Comparison of ENCODE assay signal across 1 cellular context in genomic region chr12:92535961-92536360, GRCh38.
TF ChIP-seq lines count a peak whose summit lies in the region.

No MANE protein-coding gene starts in this region.

TF ChIP-seq in GM12878, 131 proteins besides CTCF, POLR2A, EP300 and RAD21 (continued from another document):
- TF ChIP-seq ETV6 (conservative IDR thresholded peaks at IDR 0.05 in 1 of 2, IDR thresholded peaks at IDR 0.05 in 1 of 2; ENCODE audit: borderline replicate concordance in 1 of 2, low read depth in 1 of 2) (no peak), JUND (IDR thresholded peaks at IDR 0.05; ENCODE audit: low read depth, low read length) (no peak), NFIC (IDR thresholded peaks at IDR 0.05; ENCODE audit: low read depth, low read length) (no peak), NR2F1 (conservative IDR thresholded peaks at IDR 0.05) (no peak)
- TF ChIP-seq, protein P1, sequence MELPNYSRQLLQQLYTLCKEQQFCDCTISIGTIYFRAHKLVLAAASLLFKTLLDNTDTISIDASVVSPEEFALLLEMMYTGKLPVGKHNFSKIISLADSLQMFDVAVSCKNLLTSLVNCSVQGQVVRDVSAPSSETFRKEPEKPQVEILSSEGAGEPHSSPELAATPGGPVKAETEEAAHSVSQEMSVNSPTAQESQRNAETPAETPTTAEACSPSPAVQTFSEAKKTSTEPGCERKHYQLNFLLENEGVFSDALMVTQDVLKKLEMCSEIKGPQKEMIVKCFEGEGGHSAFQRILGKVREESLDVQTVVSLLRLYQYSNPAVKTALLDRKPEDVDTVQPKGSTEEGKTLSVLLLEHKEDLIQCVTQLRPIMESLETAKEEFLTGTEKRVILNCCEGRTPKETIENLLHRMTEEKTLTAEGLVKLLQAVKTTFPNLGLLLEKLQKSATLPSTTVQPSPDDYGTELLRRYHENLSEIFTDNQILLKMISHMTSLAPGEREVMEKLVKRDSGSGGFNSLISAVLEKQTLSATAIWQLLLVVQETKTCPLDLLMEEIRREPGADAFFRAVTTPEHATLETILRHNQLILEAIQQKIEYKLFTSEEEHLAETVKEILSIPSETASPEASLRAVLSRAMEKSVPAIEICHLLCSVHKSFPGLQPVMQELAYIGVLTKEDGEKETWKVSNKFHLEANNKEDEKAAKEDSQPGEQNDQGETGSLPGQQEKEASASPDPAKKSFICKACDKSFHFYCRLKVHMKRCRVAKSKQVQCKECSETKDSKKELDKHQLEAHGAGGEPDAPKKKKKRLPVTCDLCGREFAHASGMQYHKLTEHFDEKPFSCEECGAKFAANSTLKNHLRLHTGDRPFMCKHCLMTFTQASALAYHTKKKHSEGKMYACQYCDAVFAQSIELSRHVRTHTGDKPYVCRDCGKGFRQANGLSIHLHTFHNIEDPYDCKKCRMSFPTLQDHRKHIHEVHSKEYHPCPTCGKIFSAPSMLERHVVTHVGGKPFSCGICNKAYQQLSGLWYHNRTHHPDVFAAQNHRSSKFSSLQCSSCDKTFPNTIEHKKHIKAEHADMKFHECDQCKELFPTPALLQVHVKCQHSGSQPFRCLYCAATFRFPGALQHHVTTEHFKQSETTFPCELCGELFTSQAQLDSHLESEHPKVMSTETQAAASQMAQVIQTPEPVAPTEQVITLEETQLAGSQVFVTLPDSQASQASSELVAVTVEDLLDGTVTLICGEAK (IDR thresholded peaks at IDR 0.05; ENCODE audit: borderline replicate concordance), result no peak
